ENCODE assay signal across 18 cellular contexts in the genomic region with DNA sequence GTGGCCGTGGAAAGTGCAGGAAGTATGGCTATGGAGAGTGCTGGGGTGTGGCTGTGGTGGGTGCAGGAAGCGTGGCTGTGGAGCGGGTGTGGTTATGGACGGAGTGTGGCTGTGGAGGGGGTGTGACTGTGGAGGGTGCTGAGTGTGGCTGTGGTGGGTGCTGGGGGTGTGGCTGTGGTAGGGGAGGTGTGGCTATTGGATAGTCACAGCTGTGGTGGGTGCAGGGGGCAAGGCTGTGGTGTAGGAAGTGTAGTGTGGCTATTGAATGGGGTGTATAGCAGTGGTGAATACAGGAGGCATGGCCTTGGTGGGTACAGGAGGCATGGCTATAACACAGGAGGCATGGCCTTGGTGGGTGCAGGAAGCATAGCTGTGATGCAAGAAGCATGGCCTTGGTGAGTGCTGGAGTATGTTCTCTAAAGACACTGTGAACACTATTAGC. TPM values are rescaled to one million over a fixed set of nuclear protein-coding genes. Genes with fewer than 3 reads are reported as not detected.
DNase-seq lines count a peak whose midpoint lies in the region; ATAC-seq and TF ChIP-seq lines count a peak whose summit lies in the region.
"Had no signal": no experiment of that assay in that cellular context is flagged by ENCODE, and none has a peak within 500 bp of the region (broad histone marks: within the 10 kb centered on the region; RNA-seq: fewer than 3 reads in every experiment).

No MANE protein-coding gene starts in this region.

- H2BK120ac ChIP-seq in mesenchymal stem cell (ENCODE audit: low read depth, low read length): no peak overlapping the region

- peaks cover 15% of the 10 kb centered on the region for H3K9me3 ChIP-seq in mesenchymal stem cell (ENCODE audit: control insufficient read depth, low read length)
- H3K9me3 ChIP-seq: breast epithelium, heart left ventricle had no signal

- no peak overlapping the region for H3K4me3 ChIP-seq in mesenchymal stem cell (ENCODE audit: insufficient read depth in 1 of 2, low read depth in 1 of 2, low read length in 2 of 2)
- H3K4me3 ChIP-seq: breast epithelium, heart left ventricle had no signal

- H2BK5ac ChIP-seq in mesenchymal stem cell (ENCODE audit: low read depth, low read length, poor library complexity, severe bottlenecking): no peak overlapping the region

- DNase-seq in stimulated activated CD4-positive, alpha-beta T cell treated with anti-CD3 and anti-CD28 coated beads, Interleukin-15, amount 100 ng/mL, for 24 hours: peak; percentile 15
- no peak for DNase-seq in stimulated activated CD4-positive, alpha-beta T cell treated with anti-CD3 and anti-CD28 coated beads, Interleukin-12 subunit alpha, Interleukin-12 subunit beta, amount 100 ng/mL, for 4 hours
- no peak for DNase-seq in activated T-cell treated with anti-CD3 and anti-CD28 coated beads, Interleukin-2, amount 50 U/mL, for 4 hours
- DNase-seq in mesenchymal stem cell (no peak), GM10266 (ENCODE audit: extremely low spot score) (no peak), hypothalamus (lab: John Stamatoyannopoulos, UW) (no peak), DMS53 treated with DMSO at 0.1 percent for 48 hours (lab: John Stamatoyannopoulos, UW; ENCODE audit: unreplicated experiment) (no peak)
- DNase-seq: GF-D8, heart left ventricle, Karpas-422, NCI-H2171 had no signal

- H3K36me3 ChIP-seq in mesenchymal stem cell (ENCODE audit: control insufficient read depth in 1 of 2, insufficient read depth in 2 of 2, low read depth in 1 of 2, low read length in 2 of 2): no peaks in the 10 kb centered on the region
- H3K36me3 ChIP-seq: breast epithelium, heart left ventricle had no signal

- H2AK5ac ChIP-seq in mesenchymal stem cell (ENCODE audit: low read length, severe bottlenecking): no peak overlapping the region

- 85% methylated on average over 4 of the region's 4 CpGs for WGBS in mesenchymal stem cell

- peak overlapping the region in 1 of 2 experiments; percentile 15 for H2BK12ac ChIP-seq in mesenchymal stem cell (ENCODE audit: low read length in 2 of 2)

- TF ChIP-seq CTCF in GM10266 (IDR thresholded peaks at IDR 0.05; ENCODE audit: control insufficient read depth, insufficient read depth, low read depth, missing control alignments): no peak

- no peaks in the 10 kb centered on the region for H3K9me3 Mint-ChIP-seq in activated T-cell treated with anti-CD3 and anti-CD28 coated beads, Interleukin-2, amount 50 U/mL, for 4 hours

- peak overlapping the region; percentile 70 for H2BK15ac ChIP-seq in mesenchymal stem cell (ENCODE audit: low read depth, poor library complexity, severe bottlenecking)

- H4K91ac ChIP-seq in mesenchymal stem cell (ENCODE audit: low read length): peak overlapping the region; percentile 69

- H3K4ac ChIP-seq in mesenchymal stem cell (ENCODE audit: low read depth in 1 of 2, low read length in 2 of 2): no peak overlapping the region

- H3K23ac ChIP-seq in mesenchymal stem cell (ENCODE audit: low read length in 2 of 2): no peak overlapping the region

- peaks cover 0 to 33% of the 10 kb centered on the region in 2 experiments for H3K27me3 ChIP-seq in mesenchymal stem cell (ENCODE audit: control insufficient read depth in 1 of 2, insufficient read depth in 1 of 2, low read length in 2 of 2)
- H3K27me3 ChIP-seq: breast epithelium had no signal

- H3K4me3 Mint-ChIP-seq in activated T-cell treated with anti-CD3 and anti-CD28 coated beads, Interleukin-2, amount 50 U/mL, for 4 hours: no peak overlapping the region

- H3K18ac ChIP-seq in mesenchymal stem cell (ENCODE audit: low read depth in 1 of 2, low read length in 2 of 2): no peak overlapping the region

- H3K4me1 ChIP-seq in mesenchymal stem cell (ENCODE audit: control insufficient read depth, insufficient read depth, low read depth, low read length): peaks cover 4% of the 10 kb centered on the region
- H3K4me1 ChIP-seq: breast epithelium had no signal

- peaks cover 12% of the 10 kb centered on the region for H3K27me3 Mint-ChIP-seq in activated T-cell treated with anti-CD3 and anti-CD28 coated beads, Interleukin-2, amount 50 U/mL, for 4 hours (ENCODE audit: low read depth)

- peak; percentile 43 to 53 for ATAC-seq in activated T-cell treated with anti-CD3 and anti-CD28 coated beads, Interleukin-2, amount 50 U/mL, for 4 hours
- no peak for ATAC-seq in HG02852 (IDR thresholded peaks at IDR 0.05; ENCODE audit: unreplicated experiment)

- no peaks in the 10 kb centered on the region for H3K36me3 Mint-ChIP-seq in activated T-cell treated with anti-CD3 and anti-CD28 coated beads, Interleukin-2, amount 50 U/mL, for 4 hours (ENCODE audit: insufficient read depth)

- no peaks in the 10 kb centered on the region for H3K79me1 ChIP-seq in mesenchymal stem cell (replicated peaks; ENCODE audit: low read length, poor library complexity, severe bottlenecking)

- no peak overlapping the region for H3K14ac ChIP-seq in mesenchymal stem cell (ENCODE audit: low read length in 2 of 2)

- H4K8ac ChIP-seq in mesenchymal stem cell (ENCODE audit: low read length): peak overlapping the region; percentile 67

- H3K4me1 Mint-ChIP-seq in activated T-cell treated with anti-CD3 and anti-CD28 coated beads, Interleukin-2, amount 50 U/mL, for 4 hours (ENCODE audit: low read depth): peaks cover 11% of the 10 kb centered on the region

- peak overlapping the region; percentile 55 for H2AFZ ChIP-seq in mesenchymal stem cell (ENCODE audit: low read depth, low read length)

- H3K9ac ChIP-seq in mesenchymal stem cell (ENCODE audit: low read length): no peak overlapping the region

- H3K4me2 ChIP-seq in mesenchymal stem cell (ENCODE audit: low read length, poor library complexity, severe bottlenecking): no peak overlapping the region

- H3K27ac ChIP-seq in mesenchymal stem cell (ENCODE audit: low read length, poor library complexity, severe bottlenecking): no peak overlapping the region
- H3K27ac ChIP-seq: breast epithelium, C4-2B, heart left ventricle had no signal

RNA-seq across cellular contexts. Expression of a gene that starts 40.8 kb away (rescaled TPM):
- under 1 TPM in 1 of 3 donors, not detected in 2; 0.13 TPM for total RNA-seq in activated T-cell treated with anti-CD3 and anti-CD28 coated beads, Interleukin-2, amount 50 U/mL, for 4 hours
- polyA plus RNA-seq in mesenchymal stem cell (2013, experiment 1 of 2): not detected
- not detected for polyA plus RNA-seq in mesenchymal stem cell (2013, experiment 2 of 2)
- total RNA-seq: breast epithelium; heart left ventricle; liver; OCI-LY7; omental fat pad; T-helper 1 cell treated with Interleukin-12 subunit alpha and Interleukin-12 subunit beta and Interleukin-4 antibody, amounts not matched to agents 30 ng/mL and 1 ng/mL, for 36 hours had no signal
- polyA plus RNA-seq: heart left ventricle, liver had no signal
